8 cellular contexts compared by ENCODE assay signal in genomic region chr14:104224516-104225281, GRCh38.
DNase-seq lines count a peak whose midpoint lies in the region; ATAC-seq and TF ChIP-seq lines count a peak whose summit lies in the region.

No MANE protein-coding gene starts in this region.

- H3K27ac ChIP-seq in SJCRH30 = peak overlapping the region; percentile 97

- 0 out of 2 replicates have a peak, but pooled peaks cover 3% of the 10 kb centered on the region for H3K9me3 ChIP-seq in SJCRH30 (replicated peaks)

- H3K27me3 ChIP-seq in H7 (ENCODE audit: control insufficient read depth, insufficient read depth, low read length) (no peaks in the 10 kb centered on the region), SJCRH30 (no peaks in the 10 kb centered on the region)

- ATAC-seq in GM18868 (IDR thresholded peaks at IDR 0.05; ENCODE audit: unreplicated experiment) (no peak), GM19452 (IDR thresholded peaks at IDR 0.05; ENCODE audit: unreplicated experiment) (no peak)

- DNase-seq in H7 (peak; percentile 93), SJCRH30 (peak; percentile 87 to 91), fibroblast of villous mesenchyme (ENCODE audit: low read depth) (no peak), NCI-H226 (no peak), HuH-7 (ENCODE audit: low spot score) (no peak)
- peak; percentile 5 to 53 (median 9) for DNase-seq in stimulated activated CD4-positive, alpha-beta T cell treated with anti-CD3 and anti-CD28 coated beads, TNF-alpha, amount 100 ng/mL, for 24 hours (ENCODE audit: low read depth in 3 of 3)

- H3K36me3 ChIP-seq in H7 (replicated peaks; ENCODE audit: control insufficient read depth, insufficient read depth, low read length) (no peaks in the 10 kb centered on the region), SJCRH30 (peaks cover 10% of the 10 kb centered on the region; the same call in 1 of the 2 replicates)

- TF ChIP-seq CTCF in fibroblast of villous mesenchyme (IDR thresholded peaks at IDR 0.05; ENCODE audit: insufficient read depth, low read depth, low read length) = peak; percentile 31

- H3K4me3 ChIP-seq in H7 (ENCODE audit: insufficient read depth, low read depth, low read length) (no peak overlapping the region), SJCRH30 (peak overlapping the region; percentile 70), fibroblast of villous mesenchyme (ENCODE audit: low read depth, low read length) (no peak overlapping the region)

- peaks cover 42% of the 10 kb centered on the region for H3K4me1 ChIP-seq in SJCRH30

Comparison
In these comparisons a context has a peak if more than half of its experiments do, and no peak if none do; other contexts are left out.
1. DNase-seq: peak in H7 (single experiment), SJCRH30 (2 of 2) and stimulated activated CD4-positive, alpha-beta T cell treated with anti-CD3 and anti-CD28 coated beads, TNF-alpha, amount 100 ng/mL, for 24 hours (3 of 3); none in fibroblast of villous mesenchyme (single experiment), NCI-H226 (single experiment) and HuH-7 (single experiment).